11 cellular contexts compared by ENCODE assay signal in genomic region chr4:152572417-152573086, GRCh38. TPM values are rescaled to one million over a fixed set of nuclear protein-coding genes. Genes with fewer than 3 reads are reported as not detected.
DNase-seq lines count a peak whose midpoint lies in the region; ATAC-seq, FAIRE-seq and TF ChIP-seq lines count a peak whose summit lies in the region.
"Had no signal": no experiment of that assay in that cellular context is flagged by ENCODE, and none has a peak within 500 bp of the region (broad histone marks: within the 10 kb centered on the region; RNA-seq: fewer than 3 reads in every experiment).

No MANE protein-coding gene starts in this region.

- no peaks in the 10 kb centered on the region for H3K79me2 ChIP-seq in GM12878 (ENCODE audit: control insufficient read depth, insufficient read depth, low read length)
- H3K79me2 ChIP-seq in trophoblast cell (ENCODE audit: control insufficient read depth, insufficient read depth, low read length, poor library complexity): no peaks in the 10 kb centered on the region

- no peak for DNase-seq in GM12878 (ENCODE audit: low read depth, low spot score)
- peak; percentile 74 to 89 for DNase-seq in trophoblast cell
- no peak for DNase-seq in coronary artery (ENCODE audit: low spot score)
- no peak for DNase-seq in right lobe of liver
- DNase-seq: GDM1, Karpas-422, ovary had no signal

- no peak overlapping the region for H3K4me3 ChIP-seq in GM12878
- no peak overlapping the region for H3K4me3 ChIP-seq in trophoblast cell (ENCODE audit: low read depth, low read length)
- no peak overlapping the region for H3K4me3 ChIP-seq in coronary artery
- H3K4me3 ChIP-seq in right lobe of liver: no peak overlapping the region
- H3K4me3 ChIP-seq: ovary had no signal

- H2BK5ac ChIP-seq in trophoblast cell (ENCODE audit: low read depth, low read length, poor library complexity): peak overlapping the region; percentile 46

- no peak overlapping the region for H4K91ac ChIP-seq in trophoblast cell (ENCODE audit: low read depth, low read length)

- H3K14ac ChIP-seq in trophoblast cell (ENCODE audit: low read length): no peak overlapping the region

- ATAC-seq in GM21367 (IDR thresholded peaks at IDR 0.05; ENCODE audit: unreplicated experiment) (peak; percentile 62), HG03442 (IDR thresholded peaks at IDR 0.05; ENCODE audit: unreplicated experiment) (peak; percentile 75), GM12878 (peak; percentile 96), right lobe of liver (no peak), GM19395 (IDR thresholded peaks at IDR 0.05; ENCODE audit: unreplicated experiment) (no peak)
- ATAC-seq: Panc1 had no signal

- peak overlapping the region; percentile 76 for H2BK120ac ChIP-seq in trophoblast cell (ENCODE audit: insufficient read depth, low read length, poor library complexity)

- H3K9me3 ChIP-seq in GM12878 (replicated peaks; ENCODE audit: control insufficient read depth, insufficient read depth, low read length) (no peaks in the 10 kb centered on the region; the same call in 2 of the 3 replicates), trophoblast cell (ENCODE audit: insufficient read depth, low read depth, low read length) (no peaks in the 10 kb centered on the region), right lobe of liver (no peaks in the 10 kb centered on the region)
- H3K9me3 ChIP-seq: ovary had no signal

- no TSS peak for BruUV-seq in GM12878 (replicated peaks; lab: Mats Ljungman, UMichigan)

- peaks cover 4% of the 10 kb centered on the region for H3K79me1 ChIP-seq in trophoblast cell (ENCODE audit: low read length)

- peak overlapping the region; percentile 44 for H4K12ac ChIP-seq in trophoblast cell (ENCODE audit: low read depth, low read length)

- RAD21 ChIA-PET in GM12878 (lab: Charles Lee; ENCODE audit: unreplicated experiment): interaction anchor here (0.6 to 1.7 kb wide), 11 partner anchors 7 to 82 kb away, joined by 3 to 7 read pairs (median 3); no protein-coding TSS in a partner anchor

- no peak for TF ChIP-seq POLR2A in GM12878 (IDR thresholded peaks at IDR 0.05; ENCODE audit: low read depth, low read length)
- no peak for TF ChIP-seq POLR2A in right lobe of liver (IDR thresholded peaks at IDR 0.05)

- H3K27me3 ChIP-seq in GM12878 (replicated peaks in 1 of 2; ENCODE audit: control insufficient read depth in 2 of 2, insufficient read depth in 2 of 2, low read length in 1 of 2) (no peaks in the 10 kb centered on the region), trophoblast cell (ENCODE audit: insufficient read depth, low read length) (no peaks in the 10 kb centered on the region), right lobe of liver (no peaks in the 10 kb centered on the region)
- H3K27me3 ChIP-seq: ovary had no signal

- no peak overlapping the region for H2BK12ac ChIP-seq in trophoblast cell (ENCODE audit: low read length)

- H2AFZ ChIP-seq in GM12878 (ENCODE audit: control insufficient read depth, low read depth, low read length): peak overlapping the region; percentile 55
- no peak overlapping the region for H2AFZ ChIP-seq in trophoblast cell (ENCODE audit: insufficient read depth, low read length, poor library complexity)

- SMC1A ChIA-PET in GM12878 (lab: Charles Lee; ENCODE audit: uncharacterized antibody, unreplicated experiment): interaction anchor here (0.7 to 2.1 kb wide), 13 partner anchors 7 to 126 kb away, joined by 3 to 13 read pairs (median 5); no protein-coding TSS in a partner anchor

- peak overlapping the region; percentile 79 for H3K4ac ChIP-seq in trophoblast cell (ENCODE audit: low read depth, low read length)

- H3K27ac ChIP-seq in GM12878 (ENCODE audit: control insufficient read depth, insufficient read depth) (no peak overlapping the region), trophoblast cell (ENCODE audit: low read depth, low read length) (peak overlapping the region; percentile 24), coronary artery (no peak overlapping the region), right lobe of liver (no peak overlapping the region)
- H3K27ac ChIP-seq: ovary had no signal

- peak overlapping the region; percentile 85 for H4K8ac ChIP-seq in trophoblast cell (ENCODE audit: low read depth, low read length)

- H4K20me1 ChIP-seq in GM12878 (ENCODE audit: control insufficient read depth, insufficient read depth): no peaks in the 10 kb centered on the region

- in situ Hi-C loops in GM12878 (cut with MboI): no loop called here

- peak overlapping the region; percentile 50 for H3K4me2 ChIP-seq in GM12878 (ENCODE audit: control insufficient read depth, insufficient read depth)
- peak overlapping the region; percentile 13 for H3K4me2 ChIP-seq in trophoblast cell (ENCODE audit: low read length)

- H3K36me3 ChIP-seq in GM12878 (ENCODE audit: control insufficient read depth in 2 of 2, insufficient read depth in 2 of 2, low read length in 1 of 2): no peaks in the 10 kb centered on the region
- H3K36me3 ChIP-seq in trophoblast cell (ENCODE audit: control insufficient read depth in 1 of 2, insufficient read depth in 2 of 2, low read length in 2 of 2): no peaks in the 10 kb centered on the region
- H3K36me3 ChIP-seq in right lobe of liver: no peaks in the 10 kb centered on the region
- H3K36me3 ChIP-seq: ovary had no signal

- FAIRE-seq in GM12878 (lab: Jason Lieb, UNC): peak; percentile 44

- no peak overlapping the region; the same call in 1 of the 2 replicates for H3K9ac ChIP-seq in GM12878 (ENCODE audit: control insufficient read depth, insufficient read depth, low read length)
- no peak overlapping the region for H3K9ac ChIP-seq in trophoblast cell (ENCODE audit: low read length)

- peaks cover 4% of the 10 kb centered on the region; the same call in 1 of the 2 replicates for H3K4me1 ChIP-seq in GM12878 (ENCODE audit: control insufficient read depth, insufficient read depth, low read length)
- H3K4me1 ChIP-seq in trophoblast cell (ENCODE audit: control insufficient read depth in 1 of 2, insufficient read depth in 2 of 2, low read length in 2 of 2): no peaks in the 10 kb centered on the region
- H3K4me1 ChIP-seq in right lobe of liver: no peaks in the 10 kb centered on the region

- CTCF ChIA-PET in GM12878 (lab: Yijun Ruan, JAX): interaction anchor here (1.4 kb wide), 1 partner anchor 19 kb away, joined by 5 read pairs; no protein-coding TSS in a partner anchor

- no peak for TF ChIP-seq RAD21 in GM12878 (IDR thresholded peaks at IDR 0.05; ENCODE audit: insufficient read depth, low read depth, low read length)

- peak; percentile 53 to 72; a peak in 3 of 4 replicates for TF ChIP-seq EP300 in GM12878 (IDR thresholded peaks at IDR 0.05; ENCODE audit: borderline replicate concordance in 1 of 2, control insufficient read depth in 1 of 2, low read depth in 2 of 2, low read length in 2 of 2)

- POLR2A ChIA-PET in GM12878 (lab: Charles Lee): interaction anchor here (1.0 to 2.5 kb wide), 4 partner anchors 11 to 41 kb away, joined by 3 to 10 read pairs (median 5); no protein-coding TSS in a partner anchor

- H2AK5ac ChIP-seq in trophoblast cell (ENCODE audit: low read length): no peak overlapping the region

- H3K18ac ChIP-seq in trophoblast cell (ENCODE audit: low read length): no peak overlapping the region

- intact Hi-C loops in GM12878 (cut with micrococcal nuclease; ENCODE audit: unreplicated experiment) (no loop called here), right lobe of liver (cut with DNase I) (no loop called here)

- no peak for TF ChIP-seq CTCF in GM12878 (IDR thresholded peaks at IDR 0.05 in 2 of 3, conservative IDR thresholded peaks at IDR 0.05 in 1 of 3; ENCODE audit: control insufficient read depth in 2 of 3, extremely low read depth in 1 of 3, insufficient read depth in 1 of 3, low read depth in 3 of 3, low read length in 3 of 3)
- no peak for TF ChIP-seq CTCF in coronary artery (IDR thresholded peaks at IDR 0.05)
- TF ChIP-seq CTCF in right lobe of liver (IDR thresholded peaks at IDR 0.05): no peak

- no peak overlapping the region for H3K23ac ChIP-seq in trophoblast cell (ENCODE audit: low read length)

- 55% methylated on average over 9 of the region's 9 CpGs for WGBS in GM12878 (ENCODE audit: insufficient coverage, insufficient replicate concordance, low lambda C conversion rate, missing lambda C conversion rate)
- no CpG with 5 or more reads among the region's 9 CpGs for WGBS in trophoblast cell (ENCODE audit: extremely low coverage, insufficient coverage, insufficient read length)
- 63% methylated on average over 9 of the region's 9 CpGs for WGBS in right lobe of liver (ENCODE audit: insufficient coverage, low coverage, low lambda C conversion rate, missing lambda C conversion rate)

TF ChIP-seq in GM12878, 131 proteins besides CTCF, POLR2A, EP300 and RAD21 (continues in another document):
- TF ChIP-seq ZNF384 (IDR thresholded peaks at IDR 0.05; ENCODE audit: borderline replicate concordance, low read depth, low read length) (no peak), LARP7 (IDR thresholded peaks at IDR 0.05) (no peak), PBX3 (IDR thresholded peaks at IDR 0.05; ENCODE audit: insufficient replicate concordance, low read depth, low read length) (no peak)

RNA-seq across cellular contexts. Expression of gene FBXW7, which starts 36.7 kb away (rescaled TPM):
- total RNA-seq in GM12878 (2013; cell fraction: nucleolus; rRNA removed): 401 and 420 TPM in 2 replicates
- total RNA-seq in GM12878 (2014; rRNA removed) (56.4 and 73.7 TPM in 2 replicates), GM12878 (2014; rRNA removed; fragmentation: Illumina TruSeq; extraction: Trizol) (118 and 122 TPM in 2 replicates), GM12878 (2021) (60.4 and 61.3 TPM in 2 replicates), right lobe of liver (10 to 100 TPM; 12.9 to 25.5 (median 17.6) TPM)
- 43.9 TPM for polyA plus RNA-seq in GM12878 (2011; ENCODE audit: low read depth)
- polyA plus RNA-seq in GM12878 (2011; rRNA removed) (51.9 and 67.4 TPM in 2 replicates), GM12878 (2014; fragmentation: Illumina TruSeq; extraction: Trizol) (55.8 and 82.0 TPM in 2 replicates), GM12878 (2014; fragmentation: Nextera tagmentation; extraction: Ambion mirVana) (10 to 100 TPM; 40.2 to 42.5 TPM), GM12878 (2014; rRNA removed) (34.6 and 42.0 TPM in 2 replicates), GM12878 (2016; fragmentation: Nextera tagmentation; extraction: Ambion mirVana) (10 to 100 TPM; 35.8 to 37.4 TPM)
- 14.5 and 19.1 TPM in 2 replicates for polyA plus RNA-seq in GM12878 (2011; cell fraction: cytosol; rRNA removed)
- 95.0 and 104 TPM in 2 replicates for polyA plus RNA-seq in GM12878 (2011; cell fraction: nucleus; rRNA removed)
- 48.5 and 61.3 TPM in 2 replicates for polyA plus RNA-seq in GM12878 (2012)
- 87.7 and 134 TPM in 2 replicates for polyA minus RNA-seq in GM12878 (2011; rRNA and poly(A)+ RNA removed)
- 21.4 and 22.9 TPM in 2 replicates for polyA minus RNA-seq in GM12878 (2011; cell fraction: cytosol; rRNA and poly(A)+ RNA removed)
- polyA minus RNA-seq in GM12878 (2011; cell fraction: nucleus; rRNA and poly(A)+ RNA removed): 101 and 142 TPM in 2 replicates
- polyA plus RNA-seq in trophoblast cell (2013): 11.5 and 12.3 TPM in 2 replicates

Comparison
In these comparisons a context has a peak if more than half of its experiments do, and no peak if none do; other contexts are left out.
1. ATAC-seq: peak in GM21367 (single experiment), HG03442 (single experiment) and GM12878 (single experiment); none in right lobe of liver (0 of 4) and GM19395 (single experiment).
2. DNase-seq: peak in trophoblast cell (2 of 2); none in GM12878 (single experiment), coronary artery (single experiment) and right lobe of liver (0 of 3).